In genomic region chr4:7872264-7872771, GRCh38 we compare ENCODE assay signal across 10 cellular contexts.
DNase-seq lines count a peak whose midpoint lies in the region; ATAC-seq and TF ChIP-seq lines count a peak whose summit lies in the region.
"Had no signal": no experiment of that assay in that cellular context is flagged by ENCODE, and none has a peak within 500 bp of the region (broad histone marks: within the 10 kb centered on the region; RNA-seq: fewer than 3 reads in every experiment).

No MANE protein-coding gene starts in this region.

- DNase-seq in EL: peak; percentile 91
- peak; percentile 8 for DNase-seq in NCI-H460 (ENCODE audit: extremely low read depth, low read depth)
- DNase-seq in esophagus squamous epithelium (lab: John Stamatoyannopoulos, UW): no peak
- no peak for DNase-seq in GM20000 (ENCODE audit: low spot score)
- no peak for DNase-seq in putamen (ENCODE audit: low spot score)
- DNase-seq: occipital lobe had no signal

- H3K36me3 ChIP-seq in esophagus squamous epithelium: peaks cover 0 to 23% (median 0%) of the 10 kb centered on the region in 3 donors
- H3K36me3 ChIP-seq in rectal smooth muscle tissue (ENCODE audit: control insufficient read depth, insufficient read depth, low read length): peaks cover 2% of the 10 kb centered on the region

- no peak overlapping the region for H3K9ac ChIP-seq in rectal smooth muscle tissue (ENCODE audit: low read length)

- H3K4me1 ChIP-seq in esophagus squamous epithelium: peaks cover 13 to 72% (median 15%) of the 10 kb centered on the region in 3 donors
- H3K4me1 ChIP-seq in rectal smooth muscle tissue (ENCODE audit: control insufficient read depth, insufficient read depth, low read length): peaks cover 34% of the 10 kb centered on the region

- H3K27me3 ChIP-seq in esophagus squamous epithelium (no peaks in the 10 kb centered on the region), rectal smooth muscle tissue (ENCODE audit: control insufficient read depth, insufficient read depth, low read length) (no peaks in the 10 kb centered on the region)

- no peaks in the 10 kb centered on the region for H3K9me3 ChIP-seq in esophagus squamous epithelium

- intact Hi-C loops in esophagus squamous epithelium (cut with DNase I): no loop called here

- H3K4me3 ChIP-seq in esophagus squamous epithelium (no peak overlapping the region), rectal smooth muscle tissue (ENCODE audit: low read length) (no peak overlapping the region)

- H3K27ac ChIP-seq in esophagus squamous epithelium (peak overlapping the region; percentile 14 to 60 (median 37)), rectal smooth muscle tissue (ENCODE audit: low read depth, low read length) (peak overlapping the region; percentile 62)

- WGBS in esophagus squamous epithelium, 2 donors: 13 to 20% methylated on average over 4 of the region's 4 CpGs

- TF ChIP-seq POLR2A in esophagus squamous epithelium (IDR thresholded peaks at IDR 0.05): no peak

- TF ChIP-seq CTCF in esophagus squamous epithelium (IDR thresholded peaks at IDR 0.05) (no peak), GM20000 (IDR thresholded peaks at IDR 0.05; ENCODE audit: extremely low read depth, missing control alignments) (no peak)

- ATAC-seq in GM21723 (IDR thresholded peaks at IDR 0.05; ENCODE audit: unreplicated experiment) (no peak), HG03139 (IDR thresholded peaks at IDR 0.05; ENCODE audit: unreplicated experiment) (no peak)
- ATAC-seq: WTC11 had no signal

Comparison
In these comparisons a context has a peak if more than half of its experiments do, and no peak if none do; other contexts are left out.
1. DNase-seq: peak in EL (single experiment) and NCI-H460 (single experiment); none in esophagus squamous epithelium (single experiment), GM20000 (single experiment) and putamen (single experiment).